ENCODE assay signal across 13 cellular contexts in the genomic region with DNA sequence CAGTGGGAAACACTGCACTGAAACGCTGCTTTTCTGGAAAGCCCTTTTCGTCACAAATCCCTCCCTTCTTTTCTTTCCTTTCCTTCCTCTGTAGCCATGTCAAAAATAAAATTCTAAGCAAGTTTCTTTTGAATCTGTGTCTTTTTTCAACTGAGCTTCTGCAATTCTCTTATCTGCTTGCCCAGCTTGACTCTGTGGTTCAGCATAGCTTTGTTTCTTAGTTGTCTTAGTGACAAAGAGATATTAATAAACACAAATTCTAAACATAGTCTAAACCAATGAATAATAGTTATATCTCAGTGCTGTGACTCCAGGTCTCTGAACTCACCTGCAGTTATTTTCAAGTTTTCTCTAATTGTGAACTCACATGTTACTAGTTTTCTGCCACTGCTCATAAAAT.
A peak's percentile ranks its signal among the peaks of the same experiment; 100 is the strongest.
DNase-seq lines count a peak whose midpoint lies in the region; ATAC-seq and TF ChIP-seq lines count a peak whose summit lies in the region.
"Had no signal": no experiment of that assay in that cellular context is flagged by ENCODE, and none has a peak within 500 bp of the region (broad histone marks: within the 10 kb centered on the region; RNA-seq: fewer than 3 reads in every experiment).

No MANE protein-coding gene starts in this region.

- no peaks in the 10 kb centered on the region for H3K36me3 ChIP-seq in SU-DHL-6 (ENCODE audit: low read length)

- peak; percentile 46 for ATAC-seq in HG02973 (IDR thresholded peaks at IDR 0.05; ENCODE audit: unreplicated experiment)
- ATAC-seq in HG02759 (IDR thresholded peaks at IDR 0.05; ENCODE audit: unreplicated experiment) = no peak

- H3K27ac ChIP-seq in SU-DHL-6 (ENCODE audit: low read depth, low read length) = no peak overlapping the region
- no peak overlapping the region for H3K27ac ChIP-seq in coronary artery
- H3K27ac ChIP-seq: PC-9 had no signal

- H3F3A ChIP-seq in SU-DHL-6 (ENCODE audit: insufficient read depth) = no peaks in the 10 kb centered on the region

- no peaks in the 10 kb centered on the region for H3K27me3 ChIP-seq in SU-DHL-6 (ENCODE audit: low read length)

- in situ Hi-C loops in GM13976 (cut with MboI; ENCODE audit: low sequenced_read_pairs, unreplicated experiment) = no loop called here

- TF ChIP-seq CTCF in GM13976 (IDR thresholded peaks at IDR 0.05; ENCODE audit: borderline replicate concordance, control extremely low read depth, extremely low read depth, insufficient read depth, missing control alignments) = no peak
- no peak for TF ChIP-seq CTCF in SU-DHL-6 (IDR thresholded peaks at IDR 0.05; ENCODE audit: insufficient read depth, low read length, poor library complexity, severe bottlenecking)
- no peak for TF ChIP-seq CTCF in coronary artery (IDR thresholded peaks at IDR 0.05)

- no peaks in the 10 kb centered on the region for H3K9me2 ChIP-seq in SU-DHL-6 (replicated peaks; ENCODE audit: insufficient read depth, low read length)

- DNase-seq in GM13976 (ENCODE audit: low spot score) (peak; percentile 39), iris pigment epithelial cell (ENCODE audit: low read depth) (peak; percentile 30), NOMO-1 (lab: John Stamatoyannopoulos, UW; ENCODE audit: unreplicated experiment in 2 of 2) (no peak), coronary artery (ENCODE audit: low spot score) (no peak), OCI-M2 (lab: John Stamatoyannopoulos, UW; ENCODE audit: unreplicated experiment) (no peak)
- DNase-seq: activated CD4-positive, alpha-beta memory T cell treated with anti-CD3 and anti-CD28 coated beads, Interleukin-2, amount 10 ng/mL, durations not matched to agents 7 days and 5 days; activated gamma-delta T cell; hippocampal formation; PC-9; stimulated activated CD4-positive, alpha-beta T cell treated with anti-CD3 and anti-CD28 coated beads, Interleukin-1b, Interleukin-23, amount 100 ng/mL, for 48 hours had no signal

- H3K4me3 ChIP-seq in SU-DHL-6 (ENCODE audit: insufficient read depth, low read length, poor library complexity, severe bottlenecking) (no peak overlapping the region), coronary artery (no peak overlapping the region)
- H3K4me3 ChIP-seq: PC-9 had no signal

- no peaks in the 10 kb centered on the region for H4K20me1 ChIP-seq in SU-DHL-6 (ENCODE audit: low read depth, low read length)

- H3K79me2 ChIP-seq in SU-DHL-6 (ENCODE audit: insufficient read depth, low read length) = no peaks in the 10 kb centered on the region

- H3K4me2 ChIP-seq in SU-DHL-6 (ENCODE audit: low read depth, low read length, poor library complexity, severe bottlenecking) = peak overlapping the region; percentile 24
- H3K4me2 ChIP-seq: PC-9 had no signal

- H3K9me3 ChIP-seq in SU-DHL-6 (ENCODE audit: insufficient read depth, low read length) = no peaks in the 10 kb centered on the region

- H3K9ac ChIP-seq in SU-DHL-6 (ENCODE audit: low read length) = no peak overlapping the region

- no peak overlapping the region for H2AFZ ChIP-seq in SU-DHL-6 (ENCODE audit: low read depth, low read length, severe bottlenecking)
- H2AFZ ChIP-seq: PC-9 had no signal

Comparison
In these comparisons a context has a peak if more than half of its experiments do, and no peak if none do; other contexts are left out.
1. DNase-seq: peak in GM13976 (single experiment) and iris pigment epithelial cell (single experiment); none in NOMO-1 (0 of 2), coronary artery (single experiment) and OCI-M2 (single experiment).